ENCODE assay signal across 1 cellular context in the genomic region with DNA sequence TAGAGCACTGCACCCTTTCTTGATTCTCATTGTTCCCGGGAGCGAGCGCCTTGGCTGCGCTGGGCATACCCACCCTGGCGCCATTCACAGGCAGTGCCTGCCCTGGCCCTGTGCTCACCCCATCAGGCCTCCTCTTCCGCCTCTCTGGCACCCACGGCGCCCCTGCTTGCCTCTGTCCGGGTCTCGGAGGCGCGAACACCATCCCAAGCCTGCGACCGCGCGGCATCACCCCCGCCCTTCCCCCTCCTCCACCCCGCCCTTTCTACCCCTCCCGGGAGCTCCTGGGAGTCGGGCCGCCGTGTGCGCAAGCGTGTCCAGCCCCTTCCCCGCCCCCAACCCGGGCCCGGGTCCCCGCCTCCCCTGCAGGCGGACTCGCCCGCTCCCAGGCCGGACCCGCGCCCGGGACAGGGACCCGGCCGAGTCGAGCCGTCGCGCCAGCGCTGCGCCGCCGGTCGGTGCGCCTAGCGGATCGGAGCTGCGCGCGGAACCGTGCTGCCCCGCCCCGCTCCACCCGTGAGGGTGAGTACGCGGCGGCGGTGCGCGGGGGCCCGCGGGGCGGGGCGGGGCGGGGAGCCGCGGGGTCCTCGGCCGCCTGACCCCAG.
A peak's percentile ranks its signal among the peaks of the same experiment; 100 is the strongest.
TF ChIP-seq lines count a peak whose summit lies in the region.

A gene with protein sequence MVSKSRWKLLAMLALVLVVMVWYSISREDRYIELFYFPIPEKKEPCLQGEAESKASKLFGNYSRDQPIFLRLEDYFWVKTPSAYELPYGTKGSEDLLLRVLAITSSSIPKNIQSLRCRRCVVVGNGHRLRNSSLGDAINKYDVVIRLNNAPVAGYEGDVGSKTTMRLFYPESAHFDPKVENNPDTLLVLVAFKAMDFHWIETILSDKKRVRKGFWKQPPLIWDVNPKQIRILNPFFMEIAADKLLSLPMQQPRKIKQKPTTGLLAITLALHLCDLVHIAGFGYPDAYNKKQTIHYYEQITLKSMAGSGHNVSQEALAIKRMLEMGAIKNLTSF (plus strand): TSS at position 363 of the 602 bp plus-strand sequence. CDS start 50,470 bp downstream, outside the sequence.

TF ChIP-seq in HepG2, 621 proteins besides CTCF, POLR2A, EP300 and RAD21 (continued from another document and continues in another):
- TF ChIP-seq, protein P1, sequence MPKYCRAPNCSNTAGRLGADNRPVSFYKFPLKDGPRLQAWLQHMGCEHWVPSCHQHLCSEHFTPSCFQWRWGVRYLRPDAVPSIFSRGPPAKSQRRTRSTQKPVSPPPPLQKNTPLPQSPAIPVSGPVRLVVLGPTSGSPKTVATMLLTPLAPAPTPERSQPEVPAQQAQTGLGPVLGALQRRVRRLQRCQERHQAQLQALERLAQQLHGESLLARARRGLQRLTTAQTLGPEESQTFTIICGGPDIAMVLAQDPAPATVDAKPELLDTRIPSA (CRISPR knock-in tag; IDR thresholded peaks at IDR 0.05; ENCODE audit: borderline replicate concordance) = no peak
- TF ChIP-seq YEATS2 (CRISPR knock-in tag; IDR thresholded peaks at IDR 0.05; ENCODE audit: borderline replicate concordance) = no peak
- TF ChIP-seq, protein P2, sequence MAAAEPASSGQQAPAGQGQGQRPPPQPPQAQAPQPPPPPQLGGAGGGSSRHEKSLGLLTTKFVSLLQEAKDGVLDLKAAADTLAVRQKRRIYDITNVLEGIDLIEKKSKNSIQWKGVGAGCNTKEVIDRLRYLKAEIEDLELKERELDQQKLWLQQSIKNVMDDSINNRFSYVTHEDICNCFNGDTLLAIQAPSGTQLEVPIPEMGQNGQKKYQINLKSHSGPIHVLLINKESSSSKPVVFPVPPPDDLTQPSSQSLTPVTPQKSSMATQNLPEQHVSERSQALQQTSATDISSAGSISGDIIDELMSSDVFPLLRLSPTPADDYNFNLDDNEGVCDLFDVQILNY (CRISPR knock-in tag; conservative IDR thresholded peaks at IDR 0.05) = no peak
- TF ChIP-seq, protein P3, sequence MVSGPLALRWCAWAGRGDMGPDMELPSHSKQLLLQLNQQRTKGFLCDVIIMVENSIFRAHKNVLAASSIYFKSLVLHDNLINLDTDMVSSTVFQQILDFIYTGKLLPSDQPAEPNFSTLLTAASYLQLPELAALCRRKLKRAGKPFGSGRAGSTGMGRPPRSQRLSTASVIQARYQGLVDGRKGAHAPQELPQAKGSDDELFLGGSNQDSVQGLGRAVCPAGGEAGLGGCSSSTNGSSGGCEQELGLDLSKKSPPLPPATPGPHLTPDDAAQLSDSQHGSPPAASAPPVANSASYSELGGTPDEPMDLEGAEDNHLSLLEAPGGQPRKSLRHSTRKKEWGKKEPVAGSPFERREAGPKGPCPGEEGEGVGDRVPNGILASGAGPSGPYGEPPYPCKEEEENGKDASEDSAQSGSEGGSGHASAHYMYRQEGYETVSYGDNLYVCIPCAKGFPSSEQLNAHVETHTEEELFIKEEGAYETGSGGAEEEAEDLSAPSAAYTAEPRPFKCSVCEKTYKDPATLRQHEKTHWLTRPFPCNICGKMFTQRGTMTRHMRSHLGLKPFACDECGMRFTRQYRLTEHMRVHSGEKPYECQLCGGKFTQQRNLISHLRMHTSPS (CRISPR knock-in tag; IDR thresholded peaks at IDR 0.05; ENCODE audit: low read depth) = no peak; the same call in 1 of the 2 replicates
- TF ChIP-seq, protein P4, sequence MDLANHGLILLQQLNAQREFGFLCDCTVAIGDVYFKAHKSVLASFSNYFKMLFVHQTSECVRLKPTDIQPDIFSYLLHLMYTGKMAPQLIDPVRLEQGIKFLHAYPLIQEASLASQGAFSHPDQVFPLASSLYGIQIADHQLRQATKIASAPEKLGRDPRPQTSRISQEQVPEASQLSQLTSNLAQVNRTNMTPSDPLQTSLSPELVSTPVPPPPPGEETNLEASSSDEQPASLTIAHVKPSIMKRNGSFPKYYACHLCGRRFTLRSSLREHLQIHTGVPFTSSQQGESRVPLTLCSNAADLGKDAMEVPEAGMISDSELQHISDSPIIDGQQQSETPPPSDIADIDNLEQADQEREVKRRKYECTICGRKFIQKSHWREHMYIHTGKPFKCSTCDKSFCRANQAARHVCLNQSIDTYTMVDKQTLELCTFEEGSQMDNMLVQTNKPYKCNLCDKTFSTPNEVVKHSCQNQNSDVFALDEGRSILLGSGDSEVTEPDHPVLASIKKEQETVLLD (CRISPR knock-in tag; IDR thresholded peaks at IDR 0.05; ENCODE audit: low read depth) = peak; percentile 74
- no peak; the same call in 2 of the 3 replicates for TF ChIP-seq MXI1 (IDR thresholded peaks at IDR 0.05; ENCODE audit: borderline replicate concordance, low read depth, low read length)
- no peak for TF ChIP-seq RBM22 (optimal IDR thresholded peaks at IDR 0.05; ENCODE audit: low read length)
- no peak for TF ChIP-seq ZNF772 (CRISPR knock-in tag; IDR thresholded peaks at IDR 0.05)
- TF ChIP-seq, protein P5, sequence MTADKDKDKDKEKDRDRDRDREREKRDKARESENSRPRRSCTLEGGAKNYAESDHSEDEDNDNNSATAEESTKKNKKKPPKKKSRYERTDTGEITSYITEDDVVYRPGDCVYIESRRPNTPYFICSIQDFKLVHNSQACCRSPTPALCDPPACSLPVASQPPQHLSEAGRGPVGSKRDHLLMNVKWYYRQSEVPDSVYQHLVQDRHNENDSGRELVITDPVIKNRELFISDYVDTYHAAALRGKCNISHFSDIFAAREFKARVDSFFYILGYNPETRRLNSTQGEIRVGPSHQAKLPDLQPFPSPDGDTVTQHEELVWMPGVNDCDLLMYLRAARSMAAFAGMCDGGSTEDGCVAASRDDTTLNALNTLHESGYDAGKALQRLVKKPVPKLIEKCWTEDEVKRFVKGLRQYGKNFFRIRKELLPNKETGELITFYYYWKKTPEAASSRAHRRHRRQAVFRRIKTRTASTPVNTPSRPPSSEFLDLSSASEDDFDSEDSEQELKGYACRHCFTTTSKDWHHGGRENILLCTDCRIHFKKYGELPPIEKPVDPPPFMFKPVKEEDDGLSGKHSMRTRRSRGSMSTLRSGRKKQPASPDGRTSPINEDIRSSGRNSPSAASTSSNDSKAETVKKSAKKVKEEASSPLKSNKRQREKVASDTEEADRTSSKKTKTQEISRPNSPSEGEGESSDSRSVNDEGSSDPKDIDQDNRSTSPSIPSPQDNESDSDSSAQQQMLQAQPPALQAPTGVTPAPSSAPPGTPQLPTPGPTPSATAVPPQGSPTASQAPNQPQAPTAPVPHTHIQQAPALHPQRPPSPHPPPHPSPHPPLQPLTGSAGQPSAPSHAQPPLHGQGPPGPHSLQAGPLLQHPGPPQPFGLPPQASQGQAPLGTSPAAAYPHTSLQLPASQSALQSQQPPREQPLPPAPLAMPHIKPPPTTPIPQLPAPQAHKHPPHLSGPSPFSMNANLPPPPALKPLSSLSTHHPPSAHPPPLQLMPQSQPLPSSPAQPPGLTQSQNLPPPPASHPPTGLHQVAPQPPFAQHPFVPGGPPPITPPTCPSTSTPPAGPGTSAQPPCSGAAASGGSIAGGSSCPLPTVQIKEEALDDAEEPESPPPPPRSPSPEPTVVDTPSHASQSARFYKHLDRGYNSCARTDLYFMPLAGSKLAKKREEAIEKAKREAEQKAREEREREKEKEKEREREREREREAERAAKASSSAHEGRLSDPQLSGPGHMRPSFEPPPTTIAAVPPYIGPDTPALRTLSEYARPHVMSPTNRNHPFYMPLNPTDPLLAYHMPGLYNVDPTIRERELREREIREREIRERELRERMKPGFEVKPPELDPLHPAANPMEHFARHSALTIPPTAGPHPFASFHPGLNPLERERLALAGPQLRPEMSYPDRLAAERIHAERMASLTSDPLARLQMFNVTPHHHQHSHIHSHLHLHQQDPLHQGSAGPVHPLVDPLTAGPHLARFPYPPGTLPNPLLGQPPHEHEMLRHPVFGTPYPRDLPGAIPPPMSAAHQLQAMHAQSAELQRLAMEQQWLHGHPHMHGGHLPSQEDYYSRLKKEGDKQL (CRISPR knock-in tag; IDR thresholded peaks at IDR 0.05; ENCODE audit: low read depth) = no peak
- TF ChIP-seq ZNF891 (CRISPR knock-in tag; IDR thresholded peaks at IDR 0.05) = no peak
- TF ChIP-seq NFKB2 (CRISPR knock-in tag; IDR thresholded peaks at IDR 0.05; ENCODE audit: borderline replicate concordance) = no peak; the same call in 1 of the 2 replicates
- TF ChIP-seq, protein P6, sequence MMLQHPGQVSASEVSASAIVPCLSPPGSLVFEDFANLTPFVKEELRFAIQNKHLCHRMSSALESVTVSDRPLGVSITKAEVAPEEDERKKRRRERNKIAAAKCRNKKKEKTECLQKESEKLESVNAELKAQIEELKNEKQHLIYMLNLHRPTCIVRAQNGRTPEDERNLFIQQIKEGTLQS (CRISPR knock-in tag; IDR thresholded peaks at IDR 0.05) = no peak
- TF ChIP-seq, protein P7, sequence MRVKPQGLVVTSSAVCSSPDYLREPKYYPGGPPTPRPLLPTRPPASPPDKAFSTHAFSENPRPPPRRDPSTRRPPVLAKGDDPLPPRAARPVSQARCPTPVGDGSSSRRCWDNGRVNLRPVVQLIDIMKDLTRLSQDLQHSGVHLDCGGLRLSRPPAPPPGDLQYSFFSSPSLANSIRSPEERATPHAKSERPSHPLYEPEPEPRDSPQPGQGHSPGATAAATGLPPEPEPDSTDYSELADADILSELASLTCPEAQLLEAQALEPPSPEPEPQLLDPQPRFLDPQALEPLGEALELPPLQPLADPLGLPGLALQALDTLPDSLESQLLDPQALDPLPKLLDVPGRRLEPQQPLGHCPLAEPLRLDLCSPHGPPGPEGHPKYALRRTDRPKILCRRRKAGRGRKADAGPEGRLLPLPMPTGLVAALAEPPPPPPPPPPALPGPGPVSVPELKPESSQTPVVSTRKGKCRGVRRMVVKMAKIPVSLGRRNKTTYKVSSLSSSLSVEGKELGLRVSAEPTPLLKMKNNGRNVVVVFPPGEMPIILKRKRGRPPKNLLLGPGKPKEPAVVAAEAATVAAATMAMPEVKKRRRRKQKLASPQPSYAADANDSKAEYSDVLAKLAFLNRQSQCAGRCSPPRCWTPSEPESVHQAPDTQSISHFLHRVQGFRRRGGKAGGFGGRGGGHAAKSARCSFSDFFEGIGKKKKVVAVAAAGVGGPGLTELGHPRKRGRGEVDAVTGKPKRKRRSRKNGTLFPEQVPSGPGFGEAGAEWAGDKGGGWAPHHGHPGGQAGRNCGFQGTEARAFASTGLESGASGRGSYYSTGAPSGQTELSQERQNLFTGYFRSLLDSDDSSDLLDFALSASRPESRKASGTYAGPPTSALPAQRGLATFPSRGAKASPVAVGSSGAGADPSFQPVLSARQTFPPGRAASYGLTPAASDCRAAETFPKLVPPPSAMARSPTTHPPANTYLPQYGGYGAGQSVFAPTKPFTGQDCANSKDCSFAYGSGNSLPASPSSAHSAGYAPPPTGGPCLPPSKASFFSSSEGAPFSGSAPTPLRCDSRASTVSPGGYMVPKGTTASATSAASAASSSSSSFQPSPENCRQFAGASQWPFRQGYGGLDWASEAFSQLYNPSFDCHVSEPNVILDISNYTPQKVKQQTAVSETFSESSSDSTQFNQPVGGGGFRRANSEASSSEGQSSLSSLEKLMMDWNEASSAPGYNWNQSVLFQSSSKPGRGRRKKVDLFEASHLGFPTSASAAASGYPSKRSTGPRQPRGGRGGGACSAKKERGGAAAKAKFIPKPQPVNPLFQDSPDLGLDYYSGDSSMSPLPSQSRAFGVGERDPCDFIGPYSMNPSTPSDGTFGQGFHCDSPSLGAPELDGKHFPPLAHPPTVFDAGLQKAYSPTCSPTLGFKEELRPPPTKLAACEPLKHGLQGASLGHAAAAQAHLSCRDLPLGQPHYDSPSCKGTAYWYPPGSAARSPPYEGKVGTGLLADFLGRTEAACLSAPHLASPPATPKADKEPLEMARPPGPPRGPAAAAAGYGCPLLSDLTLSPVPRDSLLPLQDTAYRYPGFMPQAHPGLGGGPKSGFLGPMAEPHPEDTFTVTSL (CRISPR knock-in tag; IDR thresholded peaks at IDR 0.05; ENCODE audit: borderline replicate concordance) = no peak
- no peak for TF ChIP-seq NONO (IDR thresholded peaks at IDR 0.05)
- no peak; the same call in 1 of the 2 replicates for TF ChIP-seq NONO (CRISPR knock-in tag; conservative IDR thresholded peaks at IDR 0.05)
- no peak for TF ChIP-seq ZNF20 (CRISPR knock-in tag; IDR thresholded peaks at IDR 0.05)
- no peak for TF ChIP-seq MTF1 (CRISPR knock-in tag; IDR thresholded peaks at IDR 0.05)
- no peak for TF ChIP-seq ZNF644 (CRISPR knock-in tag; IDR thresholded peaks at IDR 0.05; ENCODE audit: low read depth)
- TF ChIP-seq, protein P8, sequence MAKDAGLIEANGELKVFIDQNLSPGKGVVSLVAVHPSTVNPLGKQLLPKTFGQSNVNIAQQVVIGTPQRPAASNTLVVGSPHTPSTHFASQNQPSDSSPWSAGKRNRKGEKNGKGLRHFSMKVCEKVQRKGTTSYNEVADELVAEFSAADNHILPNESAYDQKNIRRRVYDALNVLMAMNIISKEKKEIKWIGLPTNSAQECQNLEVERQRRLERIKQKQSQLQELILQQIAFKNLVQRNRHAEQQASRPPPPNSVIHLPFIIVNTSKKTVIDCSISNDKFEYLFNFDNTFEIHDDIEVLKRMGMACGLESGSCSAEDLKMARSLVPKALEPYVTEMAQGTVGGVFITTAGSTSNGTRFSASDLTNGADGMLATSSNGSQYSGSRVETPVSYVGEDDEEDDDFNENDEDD (CRISPR knock-in tag; IDR thresholded peaks at IDR 0.05; ENCODE audit: borderline replicate concordance) = peak; percentile 53; the same call in 1 of the 2 replicates
- TF ChIP-seq, protein P9, sequence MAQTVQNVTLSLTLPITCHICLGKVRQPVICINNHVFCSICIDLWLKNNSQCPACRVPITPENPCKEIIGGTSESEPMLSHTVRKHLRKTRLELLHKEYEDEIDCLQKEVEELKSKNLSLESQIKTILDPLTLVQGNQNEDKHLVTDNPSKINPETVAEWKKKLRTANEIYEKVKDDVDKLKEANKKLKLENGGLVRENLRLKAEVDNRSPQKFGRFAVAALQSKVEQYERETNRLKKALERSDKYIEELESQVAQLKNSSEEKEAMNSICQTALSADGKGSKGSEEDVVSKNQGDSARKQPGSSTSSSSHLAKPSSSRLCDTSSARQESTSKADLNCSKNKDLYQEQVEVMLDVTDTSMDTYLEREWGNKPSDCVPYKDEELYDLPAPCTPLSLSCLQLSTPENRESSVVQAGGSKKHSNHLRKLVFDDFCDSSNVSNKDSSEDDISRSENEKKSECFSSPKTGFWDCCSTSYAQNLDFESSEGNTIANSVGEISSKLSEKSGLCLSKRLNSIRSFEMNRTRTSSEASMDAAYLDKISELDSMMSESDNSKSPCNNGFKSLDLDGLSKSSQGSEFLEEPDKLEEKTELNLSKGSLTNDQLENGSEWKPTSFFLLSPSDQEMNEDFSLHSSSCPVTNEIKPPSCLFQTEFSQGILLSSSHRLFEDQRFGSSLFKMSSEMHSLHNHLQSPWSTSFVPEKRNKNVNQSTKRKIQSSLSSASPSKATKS (CRISPR knock-in tag; IDR thresholded peaks at IDR 0.05) = no peak
- TF ChIP-seq BRD4 (CRISPR knock-in tag; IDR thresholded peaks at IDR 0.05) = peak; percentile 69; the same call in 1 of the 2 replicates
- TF ChIP-seq ZNF747 (CRISPR knock-in tag; IDR thresholded peaks at IDR 0.05; ENCODE audit: borderline replicate concordance) = no peak
- TF ChIP-seq NRL (CRISPR knock-in tag; IDR thresholded peaks at IDR 0.05; ENCODE audit: borderline replicate concordance) = no peak
- no peak for TF ChIP-seq SATB2 (CRISPR knock-in tag; IDR thresholded peaks at IDR 0.05)
- no peak for TF ChIP-seq ZNF432 (CRISPR knock-in tag; IDR thresholded peaks at IDR 0.05; ENCODE audit: borderline replicate concordance)
- no peak for TF ChIP-seq ZNF138 (CRISPR knock-in tag; IDR thresholded peaks at IDR 0.05; ENCODE audit: low read depth)
- TF ChIP-seq, protein P10, sequence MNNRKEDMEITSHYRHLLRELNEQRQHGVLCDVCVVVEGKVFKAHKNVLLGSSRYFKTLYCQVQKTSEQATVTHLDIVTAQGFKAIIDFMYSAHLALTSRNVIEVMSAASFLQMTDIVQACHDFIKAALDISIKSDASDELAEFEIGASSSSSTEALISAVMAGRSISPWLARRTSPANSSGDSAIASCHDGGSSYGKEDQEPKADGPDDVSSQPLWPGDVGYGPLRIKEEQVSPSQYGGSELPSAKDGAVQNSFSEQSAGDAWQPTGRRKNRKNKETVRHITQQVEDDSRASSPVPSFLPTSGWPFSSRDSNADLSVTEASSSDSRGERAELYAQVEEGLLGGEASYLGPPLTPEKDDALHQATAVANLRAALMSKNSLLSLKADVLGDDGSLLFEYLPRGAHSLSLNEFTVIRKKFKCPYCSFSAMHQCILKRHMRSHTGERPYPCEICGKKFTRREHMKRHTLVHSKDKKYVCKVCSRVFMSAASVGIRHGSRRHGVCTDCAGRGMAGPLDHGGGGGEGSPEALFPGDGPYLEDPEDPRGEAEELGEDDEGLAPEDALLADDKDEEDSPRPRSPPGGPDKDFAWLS (CRISPR knock-in tag; IDR thresholded peaks at IDR 0.05; ENCODE audit: borderline replicate concordance) = no peak
